24 cellular contexts compared by ENCODE assay signal in the genomic region with DNA sequence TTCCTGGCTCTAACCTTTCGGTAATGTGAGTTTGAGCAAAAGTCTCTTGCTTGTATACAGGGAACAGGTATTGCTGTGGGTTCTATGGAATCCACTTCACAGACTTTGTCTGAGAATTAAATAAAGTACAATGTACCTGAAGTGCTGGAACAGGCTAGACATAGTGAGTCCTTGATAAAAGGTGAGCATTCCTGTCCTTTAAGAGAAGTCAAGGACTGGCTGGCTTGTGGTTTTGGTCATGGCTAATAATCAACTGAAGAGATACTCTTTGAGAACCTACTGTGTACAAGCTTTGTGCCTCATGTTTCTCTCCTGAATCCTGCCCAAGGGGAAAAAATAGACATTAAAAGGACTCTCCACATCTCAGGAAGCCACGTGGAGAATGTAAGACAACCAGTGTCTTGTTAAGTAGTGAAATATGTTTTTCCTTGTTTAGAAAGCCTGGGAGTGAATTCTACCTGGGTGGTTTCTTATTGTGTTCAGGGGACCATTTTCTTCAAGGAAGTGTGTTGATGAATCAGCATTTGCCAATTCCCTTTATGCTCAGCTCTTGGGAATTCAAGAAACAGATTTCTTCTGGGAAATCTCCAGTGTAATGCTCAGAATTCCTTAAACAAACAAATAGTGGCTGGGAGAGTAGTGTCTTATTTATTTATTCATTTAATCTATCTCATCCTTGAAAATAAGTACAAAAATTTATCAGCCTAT. TPM values are rescaled to one million over a fixed set of nuclear protein-coding genes. Genes with fewer than 3 reads are reported as not detected.
"Had no signal": no experiment of that assay in that cellular context is flagged by ENCODE, and none has a peak within 500 bp of the region (broad histone marks: within the 10 kb centered on the region; RNA-seq: fewer than 3 reads in every experiment).

No MANE protein-coding gene starts in this region.

- DNase-seq: cortex of kidney; dorsolateral prefrontal cortex; effector CD8-positive, alpha-beta T cell; gastrocnemius medialis; heart right ventricle; hypothalamus; left ventricle myocardium superior; mammary epithelial cell; naive thymus-derived CD4-positive, alpha-beta T cell; nephron progenitor cell; psoas muscle; sigmoid colon; stimulated activated CD4-positive, alpha-beta T cell treated with anti-CD3 and anti-CD28 coated beads, Interleukin-2, amount 100 ng/mL, for 24 hours; stimulated activated CD4-positive, alpha-beta T cell treated with anti-CD3 and anti-CD28 coated beads, Interleukin-4, amount 100 ng/mL, for 4 hours; stimulated activated naive B cell treated with anti-CD40 and anti-IgM and Interleukin-4, amounts not matched to agents 10 μg/mL and 1 μg/mL and 100 μg/mL, for 72 hours; stimulated activated naive CD8-positive, alpha-beta T cell treated with anti-CD3 and anti-CD28 coated beads, Interleukin-15, amount 100 ng/mL, for 72 hours; testis had no signal

- H3K9me3 ChIP-seq: gastrocnemius medialis, neutrophil, psoas muscle, right atrium auricular region, testis, tibial nerve had no signal

- H3K4me1 ChIP-seq: esophagus muscularis mucosa, gastrocnemius medialis, heart right ventricle, psoas muscle, right atrium auricular region, sigmoid colon, testis, tibial nerve had no signal

- H3K4me3 ChIP-seq: dorsolateral prefrontal cortex, esophagus muscularis mucosa, gastrocnemius medialis, heart right ventricle, psoas muscle, right atrium auricular region, sigmoid colon, skin epidermis, testis, tibial nerve had no signal

- H3K27ac ChIP-seq: dorsolateral prefrontal cortex, esophagus muscularis mucosa, gastrocnemius medialis, heart right ventricle, neutrophil, psoas muscle, right atrium auricular region, sigmoid colon, skin epidermis, testis, tibial nerve had no signal

- ATAC-seq: gastrocnemius medialis; heart right ventricle; left ventricle myocardium superior; naive thymus-derived CD4-positive, alpha-beta T cell; psoas muscle; stimulated activated naive B cell treated with anti-CD40 and anti-IgM and Interleukin-4, amounts not matched to agents 10 μg/mL and 1 μg/mL and 100 μg/mL, for 72 hours; stimulated activated naive CD8-positive, alpha-beta T cell treated with anti-CD3 and anti-CD28 coated beads, Interleukin-15, amount 100 ng/mL, for 72 hours had no signal

- H3K36me3 ChIP-seq: esophagus muscularis mucosa, gastrocnemius medialis, heart right ventricle, neutrophil, right atrium auricular region, sigmoid colon, tibial nerve had no signal

- H3K27me3 ChIP-seq: esophagus muscularis mucosa, gastrocnemius medialis, heart right ventricle, neutrophil, right atrium auricular region, sigmoid colon, testis, tibial nerve had no signal

RNA-seq across cellular contexts. Expression of a gene that starts 55.2 kb away (rescaled TPM):
- total RNA-seq: fibroblast of villous mesenchyme; left ventricle myocardium superior; naive thymus-derived CD4-positive, alpha-beta T cell; osteoblast had no signal
- polyA plus RNA-seq: naive thymus-derived CD4-positive, alpha-beta T cell had no signal
